8 cellular contexts compared by ENCODE assay signal in genomic region chr2:75311993-75312392, GRCh38.
DNase-seq lines count a peak whose midpoint lies in the region; ATAC-seq, FAIRE-seq and TF ChIP-seq lines count a peak whose summit lies in the region.

No MANE protein-coding gene starts in this region.

- ATAC-seq in HG03066 (IDR thresholded peaks at IDR 0.05; ENCODE audit: low read depth, unreplicated experiment) (peak; percentile 100), PC-3 (0 out of 2 replicates have a peak, but pooled peaks have one; percentile 7), naive B cell (ENCODE audit: low read depth in 2 of 2) (peak; percentile 99 to 100)
- no peak for ATAC-seq in activated T-helper 17 cell treated with anti-CD3 and anti-CD28 coated beads, Interleukin-2, amount 50 U/mL, for 72 hours (replicated peaks)

- no peak overlapping the region for H2AFZ ChIP-seq in PC-3 (ENCODE audit: low read length)

- H3K27ac ChIP-seq in PC-3 (ENCODE audit: low read length) (no peak overlapping the region), substantia nigra (ENCODE audit: low read depth, low read length, poor library complexity, severe bottlenecking) (no peak overlapping the region)

- intact Hi-C loops in PC-3 (cut with micrococcal nuclease): loop anchor here (10.0 kb wide), 1 partner anchor 93 kb away; no protein-coding TSS in a partner anchor

- H3K36me3 ChIP-seq in PC-3 (ENCODE audit: low read depth, low read length) (no peaks in the 10 kb centered on the region), MG63 (no peaks in the 10 kb centered on the region)

- H4K20me1 ChIP-seq in PC-3 (ENCODE audit: low read length): no peaks in the 10 kb centered on the region

- no peak overlapping the region for H3K4me3 Mint-ChIP-seq in naive B cell
- no peak overlapping the region for H3K4me3 Mint-ChIP-seq in activated T-helper 17 cell treated with anti-CD3 and anti-CD28 coated beads, Interleukin-2, amount 50 U/mL, for 72 hours

- H3F3A ChIP-seq in PC-3 (ENCODE audit: low read length, unreplicated experiment): no peaks in the 10 kb centered on the region

- H3K9ac ChIP-seq in PC-3 (ENCODE audit: low read length): no peak overlapping the region

- H3K4me3 ChIP-seq in PC-3 (ENCODE audit: low read length) (no peak overlapping the region), MG63 (no peak overlapping the region)

- TF ChIP-seq CTCF in PC-3 (conservative IDR thresholded peaks at IDR 0.05; ENCODE audit: low read depth, low read length): peak; percentile 39; the same call in 1 of the 2 replicates

- CTCF ChIA-PET in PC-3 (lab: Charles Lee): no interaction called here

- peak overlapping the region; percentile 80 for H3K4me2 ChIP-seq in PC-3 (ENCODE audit: low read length)

- H3K27me3 ChIP-seq in PC-3 (ENCODE audit: low read length) (no peaks in the 10 kb centered on the region), MG63 (no peaks in the 10 kb centered on the region)

- no peaks in the 10 kb centered on the region for H3K36me3 Mint-ChIP-seq in naive B cell
- H3K36me3 Mint-ChIP-seq in activated T-helper 17 cell treated with anti-CD3 and anti-CD28 coated beads, Interleukin-2, amount 50 U/mL, for 72 hours (ENCODE audit: low read depth): no peaks in the 10 kb centered on the region

- POLR2A ChIA-PET in PC-3 (lab: Charles Lee; ENCODE audit: unreplicated experiment): no interaction called here

- no peaks in the 10 kb centered on the region for H3K79me2 ChIP-seq in PC-3 (ENCODE audit: low read length)

- H3K27me3 Mint-ChIP-seq in naive B cell: peaks cover 0 to 5% (median 0%) of the 10 kb centered on the region in 3 donors
- no peaks in the 10 kb centered on the region for H3K27me3 Mint-ChIP-seq in activated T-helper 17 cell treated with anti-CD3 and anti-CD28 coated beads, Interleukin-2, amount 50 U/mL, for 72 hours

- peaks cover 27% of the 10 kb centered on the region for H3K4me1 ChIP-seq in PC-3 (ENCODE audit: insufficient read depth, low read length)

- H3K9me3 Mint-ChIP-seq in naive B cell: no peaks in the 10 kb centered on the region
- no peaks in the 10 kb centered on the region for H3K9me3 Mint-ChIP-seq in activated T-helper 17 cell treated with anti-CD3 and anti-CD28 coated beads, Interleukin-2, amount 50 U/mL, for 72 hours

- peak; percentile 99 for FAIRE-seq in GM19239 (lab: Jason Lieb, UNC)

- peak; percentile 56 for DNase-seq in CMK (ENCODE audit: low read depth)
- peak; percentile 58 for DNase-seq in GM19239 (ENCODE audit: insufficient read length, low spot score)
- no peak for DNase-seq in PC-3
- peak; percentile 31 for DNase-seq in naive B cell
- DNase-seq in substantia nigra (lab: John Stamatoyannopoulos, UW): no peak
- DNase-seq in MG63: no peak

- H3K9me2 ChIP-seq in PC-3 (replicated peaks; ENCODE audit: low read length): no peaks in the 10 kb centered on the region

- H3K4me1 Mint-ChIP-seq in naive B cell: peaks cover 9 to 10% (median 10%) of the 10 kb centered on the region in 3 donors
- no peaks in the 10 kb centered on the region for H3K4me1 Mint-ChIP-seq in activated T-helper 17 cell treated with anti-CD3 and anti-CD28 coated beads, Interleukin-2, amount 50 U/mL, for 72 hours

- H3K9me3 ChIP-seq in PC-3 (ENCODE audit: low read length) (no peaks in the 10 kb centered on the region), MG63 (no peaks in the 10 kb centered on the region)

- BruUV-seq in PC-3 (replicated peaks; lab: Mats Ljungman, UMichigan): no TSS peak

- peak overlapping the region in 1 of 6 donors; percentile 3 for H3K27ac Mint-ChIP-seq in naive B cell
- H3K27ac Mint-ChIP-seq in activated T-helper 17 cell treated with anti-CD3 and anti-CD28 coated beads, Interleukin-2, amount 50 U/mL, for 72 hours: no peak overlapping the region

Comparison
In these comparisons a context has a peak if more than half of its experiments do, and no peak if none do; other contexts are left out.
1. DNase-seq: peak in CMK (single experiment), GM19239 (single experiment) and naive B cell (single experiment); none in PC-3 (single experiment), substantia nigra (0 of 49) and MG63 (single experiment).